ENCODE assay signal across 17 cellular contexts in genomic region chr1:94100785-94101612, GRCh38. TPM values are rescaled to one million over a fixed set of nuclear protein-coding genes. Genes with fewer than 3 reads are reported as not detected.
DNase-seq lines count a peak whose midpoint lies in the region; ATAC-seq and TF ChIP-seq lines count a peak whose summit lies in the region.
"Had no signal": no experiment of that assay in that cellular context is flagged by ENCODE, and none has a peak within 500 bp of the region (broad histone marks: within the 10 kb centered on the region; RNA-seq: fewer than 3 reads in every experiment).

No MANE protein-coding gene starts in this region.

- POLR2A ChIA-PET in IMR-90 (lab: Charles Lee; ENCODE audit: unreplicated experiment): no interaction called here

- H3K36me3 ChIP-seq in BLaER1 (no peaks in the 10 kb centered on the region), IMR-90 (ENCODE audit: control insufficient read depth, insufficient read depth, low read length) (no peaks in the 10 kb centered on the region)
- H3K36me3 ChIP-seq: neural progenitor cell, SJSA1 had no signal

- no peak for TF ChIP-seq CTCF in IMR-90 (conservative IDR thresholded peaks at IDR 0.05; ENCODE audit: low read depth, low read length)
- TF ChIP-seq CTCF in progenitor cell of endocrine pancreas (IDR thresholded peaks at IDR 0.05; ENCODE audit: unreplicated experiment): no peak

- BruUV-seq in IMR-90 (replicated peaks; lab: Mats Ljungman, UMichigan): no TSS peak

- DNase-seq in IMR-90 (no peak), epithelial cell of prostate (ENCODE audit: low read depth, low spot score) (peak; percentile 31), progenitor cell of endocrine pancreas (ENCODE audit: low spot score, unreplicated experiment) (no peak), HCEC 1CT (no peak), NCI-H2196 (lab: John Stamatoyannopoulos, UW; ENCODE audit: unreplicated experiment) (no peak), GDM1 (lab: John Stamatoyannopoulos, UW) (no peak), NCI-H510A (lab: John Stamatoyannopoulos, UW) (no peak)
- DNase-seq: activated CD4-positive, alpha-beta T cell treated with anti-CD3 and anti-CD28 coated beads, Interleukin-2, amount 50 U/mL, for 4 hours; COR-L47; NCI-H187; small intestine had no signal

- no peak for TF ChIP-seq RAD21 in IMR-90 (IDR thresholded peaks at IDR 0.05; ENCODE audit: low read length)

- no peak overlapping the region for H4K5ac ChIP-seq in IMR-90 (ENCODE audit: low read depth, low read length)

- no peak overlapping the region for H2BK20ac ChIP-seq in IMR-90 (ENCODE audit: low read depth, low read length)

- no peak overlapping the region for H4K8ac ChIP-seq in IMR-90 (ENCODE audit: low read depth in 2 of 2, low read length in 2 of 2)

- H3K56ac ChIP-seq in IMR-90 (ENCODE audit: extremely low read depth, insufficient read depth, low read length): no peak overlapping the region

- H2BK15ac ChIP-seq in IMR-90 (ENCODE audit: low read depth, low read length): no peak overlapping the region

- H3K9ac ChIP-seq in BLaER1 (no peak overlapping the region), IMR-90 (ENCODE audit: low read depth, low read length) (no peak overlapping the region)
- H3K9ac ChIP-seq: neural progenitor cell had no signal

- no peaks in the 10 kb centered on the region for H3K9me1 ChIP-seq in IMR-90 (ENCODE audit: insufficient read depth, low read length)

- H3K4me3 ChIP-seq in BLaER1 (no peak overlapping the region), IMR-90 (ENCODE audit: insufficient read depth, low read depth, low read length) (no peak overlapping the region)
- H3K4me3 ChIP-seq: neural progenitor cell, SJSA1 had no signal

- no peak for TF ChIP-seq POLR2A in IMR-90 (IDR thresholded peaks at IDR 0.05; ENCODE audit: low read depth, low read length)

- H3K4me1 ChIP-seq in BLaER1: peaks cover 73% of the 10 kb centered on the region
- H3K4me1 ChIP-seq in IMR-90 (ENCODE audit: control insufficient read depth, insufficient read depth, low read length): peaks cover 9% of the 10 kb centered on the region

- H2AK5ac ChIP-seq in IMR-90 (ENCODE audit: low read depth, low read length): no peak overlapping the region

- H4K20me1 ChIP-seq in BLaER1 (peaks cover 5% of the 10 kb centered on the region), IMR-90 (ENCODE audit: insufficient read depth, low read length) (no peaks in the 10 kb centered on the region)

- H3K4ac ChIP-seq in IMR-90 (ENCODE audit: low read depth, low read length): no peak overlapping the region

- CTCF ChIA-PET in IMR-90 (lab: Yijun Ruan, JAX): interaction anchor here (0.6 kb wide), 1 partner anchor 45 kb away, joined by 4 read pairs; no protein-coding TSS in a partner anchor

- intact Hi-C loops in IMR-90 (cut with micrococcal nuclease): no loop called here

- no peak overlapping the region for H3K18ac ChIP-seq in IMR-90 (ENCODE audit: low read depth, low read length)

- H3K4me2 ChIP-seq in BLaER1 (peak overlapping the region; percentile 21; the same call in 1 of the 2 replicates), IMR-90 (ENCODE audit: low read depth, low read length) (no peak overlapping the region)
- H3K4me2 ChIP-seq: neural progenitor cell had no signal

- no peak overlapping the region for H3K4me3 Mint-ChIP-seq in progenitor cell of endocrine pancreas (ENCODE audit: low read depth)
- H3K4me3 Mint-ChIP-seq: memory B cell; neural progenitor cell; stimulated activated effector memory CD8-positive, alpha-beta T cell treated with anti-CD3 and anti-CD28 coated beads, Interleukin-12 subunit alpha, Interleukin-12 subunit beta, amount 100 ng/mL, for 72 hours had no signal

- H2BK120ac ChIP-seq in IMR-90 (ENCODE audit: low read depth, low read length): no peak overlapping the region

- no peak overlapping the region for H3K27ac ChIP-seq in BLaER1
- no peak overlapping the region for H3K27ac ChIP-seq in IMR-90 (ENCODE audit: insufficient read depth, low read length)
- peak overlapping the region; percentile 59 for H3K27ac ChIP-seq in epithelial cell of prostate
- H3K27ac ChIP-seq: neural progenitor cell, SJSA1 had no signal

- H3K36me3 Mint-ChIP-seq in progenitor cell of endocrine pancreas (ENCODE audit: insufficient read depth): no peaks in the 10 kb centered on the region
- H3K36me3 Mint-ChIP-seq: memory B cell; neural progenitor cell; stimulated activated effector memory CD8-positive, alpha-beta T cell treated with anti-CD3 and anti-CD28 coated beads, Interleukin-12 subunit alpha, Interleukin-12 subunit beta, amount 100 ng/mL, for 72 hours had no signal

- peaks cover 30% of the 10 kb centered on the region for H3K4me1 Mint-ChIP-seq in progenitor cell of endocrine pancreas (ENCODE audit: low read depth)
- H3K4me1 Mint-ChIP-seq: memory B cell had no signal

- H2BK5ac ChIP-seq in IMR-90 (ENCODE audit: low read depth, low read length, poor library complexity, severe bottlenecking): no peak overlapping the region

- H3K79me1 ChIP-seq in IMR-90 (ENCODE audit: low read depth in 1 of 2, low read length in 2 of 2): no peaks in the 10 kb centered on the region

- peaks cover 20% of the 10 kb centered on the region for H3K27me3 Mint-ChIP-seq in progenitor cell of endocrine pancreas

- no peaks in the 10 kb centered on the region for H3K9me3 ChIP-seq in BLaER1
- no peaks in the 10 kb centered on the region for H3K9me3 ChIP-seq in IMR-90 (ENCODE audit: control insufficient read depth, insufficient read depth, low read length)
- H3K9me3 ChIP-seq: SJSA1 had no signal

- peak overlapping the region; percentile 44 for H2AK9ac ChIP-seq in IMR-90 (replicated peaks; ENCODE audit: low read depth, low read length, poor library complexity)

- no peak overlapping the region for H2AFZ ChIP-seq in IMR-90 (replicated peaks; ENCODE audit: low read length, poor library complexity)
- H2AFZ ChIP-seq: neural progenitor cell had no signal

- 68% methylated on average over 10 of the region's 19 CpGs; no CpG with 5 or more reads in 1 of the 2 experiments for WGBS in IMR-90 (ENCODE audit: extremely low coverage in 2 of 2, insufficient read length in 1 of 2), 2 experiments

- no peak overlapping the region for H3K14ac ChIP-seq in IMR-90 (replicated peaks; ENCODE audit: low read depth, low read length)

- in situ Hi-C loops in IMR-90 (cut with MboI; ENCODE audit: low sequenced_read_pairs): no loop called here

- H3K9me3 Mint-ChIP-seq in progenitor cell of endocrine pancreas (ENCODE audit: low read depth): no peaks in the 10 kb centered on the region
- H3K9me3 Mint-ChIP-seq: memory B cell; neural progenitor cell; stimulated activated effector memory CD8-positive, alpha-beta T cell treated with anti-CD3 and anti-CD28 coated beads, Interleukin-12 subunit alpha, Interleukin-12 subunit beta, amount 100 ng/mL, for 72 hours had no signal

- no peak for ATAC-seq in IMR-90 (ENCODE audit: low read depth)
- ATAC-seq: stimulated activated effector memory CD8-positive, alpha-beta T cell treated with anti-CD3 and anti-CD28 coated beads, Interleukin-12 subunit alpha, Interleukin-12 subunit beta, amount 100 ng/mL, for 72 hours had no signal

- H3K27me3 ChIP-seq in BLaER1: peaks cover 31% of the 10 kb centered on the region
- H3K27me3 ChIP-seq in IMR-90 (ENCODE audit: control insufficient read depth, insufficient read depth, low read length): peaks cover 12% of the 10 kb centered on the region
- H3K27me3 ChIP-seq: neural progenitor cell, SJSA1 had no signal

- H3K27ac Mint-ChIP-seq in progenitor cell of endocrine pancreas: peak overlapping the region; percentile 62
- H3K27ac Mint-ChIP-seq: memory B cell; stimulated activated effector memory CD8-positive, alpha-beta T cell treated with anti-CD3 and anti-CD28 coated beads, Interleukin-12 subunit alpha, Interleukin-12 subunit beta, amount 100 ng/mL, for 72 hours had no signal

- dilution Hi-C loops in IMR-90 (cut with HindIII; ENCODE audit: low sequenced_read_pairs, unreplicated experiment): no loop called here

- H4K91ac ChIP-seq in IMR-90 (ENCODE audit: insufficient read depth, low read depth, low read length): no peak overlapping the region

- no peak overlapping the region for H3K23ac ChIP-seq in IMR-90 (ENCODE audit: low read depth, low read length)

TF ChIP-seq in IMR-90, 13 proteins besides CTCF, POLR2A, EP300 and RAD21:
- TF ChIP-seq CEBPB (IDR thresholded peaks at IDR 0.05; ENCODE audit: low read depth, low read length) (no peak), FOS (IDR thresholded peaks at IDR 0.05; ENCODE audit: low read depth, low read length) (no peak), MAFK (IDR thresholded peaks at IDR 0.05; ENCODE audit: low read depth, low read length) (no peak), BHLHE40 (IDR thresholded peaks at IDR 0.05; ENCODE audit: low read depth, low read length) (no peak), MAZ (IDR thresholded peaks at IDR 0.05; ENCODE audit: borderline replicate concordance, low read depth, low read length) (no peak), SMC3 (IDR thresholded peaks at IDR 0.05; ENCODE audit: low read depth, low read length) (no peak), MXI1 (IDR thresholded peaks at IDR 0.05; ENCODE audit: borderline replicate concordance, low read depth, low read length) (no peak), NFE2L2 (IDR thresholded peaks at IDR 0.05; ENCODE audit: low read depth, low read length) (no peak)
- TF ChIP-seq, protein P1, sequence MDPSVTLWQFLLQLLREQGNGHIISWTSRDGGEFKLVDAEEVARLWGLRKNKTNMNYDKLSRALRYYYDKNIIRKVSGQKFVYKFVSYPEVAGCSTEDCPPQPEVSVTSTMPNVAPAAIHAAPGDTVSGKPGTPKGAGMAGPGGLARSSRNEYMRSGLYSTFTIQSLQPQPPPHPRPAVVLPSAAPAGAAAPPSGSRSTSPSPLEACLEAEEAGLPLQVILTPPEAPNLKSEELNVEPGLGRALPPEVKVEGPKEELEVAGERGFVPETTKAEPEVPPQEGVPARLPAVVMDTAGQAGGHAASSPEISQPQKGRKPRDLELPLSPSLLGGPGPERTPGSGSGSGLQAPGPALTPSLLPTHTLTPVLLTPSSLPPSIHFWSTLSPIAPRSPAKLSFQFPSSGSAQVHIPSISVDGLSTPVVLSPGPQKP (IDR thresholded peaks at IDR 0.05; ENCODE audit: borderline replicate concordance, low read depth, low read length): no peak

RNA-seq across cellular contexts. Expression of gene ABCA4, which starts 19.9 kb away (rescaled TPM):
- total RNA-seq in IMR-90 (2012; rRNA removed) (under 0.01 TPM in 2 replicates), progenitor cell of endocrine pancreas (0.86 and 2.0 TPM in 2 replicates)
- polyA plus RNA-seq in IMR-90 (2012; rRNA removed): 0.11 and 0.36 TPM in 2 replicates
- 0.01 and 0.07 TPM in 2 replicates for polyA plus RNA-seq in IMR-90 (2012; cell fraction: cytosol; rRNA removed)
- 0.40 and 0.99 TPM in 2 replicates for polyA plus RNA-seq in IMR-90 (2012; cell fraction: nucleus; rRNA removed; ENCODE audit: low replicate concordance)
- total RNA-seq: NCI-H460 had no signal
